ENCODE assay signal across 8 cellular contexts in the genomic region with DNA sequence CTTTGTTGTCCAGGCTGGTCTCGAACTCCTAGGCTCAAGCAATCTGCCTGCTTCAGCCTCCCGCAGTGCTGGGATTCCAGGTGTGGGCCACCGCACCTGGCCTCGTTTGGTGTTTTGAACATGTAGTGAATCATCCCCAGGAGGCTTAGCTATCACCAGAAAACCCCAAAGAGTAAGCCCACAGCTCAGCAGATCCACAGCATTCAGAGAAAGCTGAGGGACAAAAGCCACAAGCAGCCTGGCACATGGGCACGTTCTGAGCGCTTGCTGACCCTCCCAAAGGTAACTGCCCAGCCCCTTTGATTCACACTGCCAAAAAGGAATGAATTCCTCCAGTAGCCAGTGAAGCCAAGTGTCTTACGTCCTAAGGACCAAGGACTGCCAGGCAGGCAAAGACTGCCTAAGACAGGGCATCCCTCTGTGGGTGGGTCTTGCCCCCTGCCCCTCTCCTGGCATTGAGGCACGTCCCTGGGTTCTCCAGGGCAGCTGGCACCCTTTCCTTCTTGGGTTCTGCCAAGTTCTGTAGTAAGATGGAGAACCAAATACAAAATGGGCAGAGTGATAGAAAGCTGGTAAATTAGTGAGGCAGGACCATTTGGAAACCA. TPM values are rescaled to one million over a fixed set of nuclear protein-coding genes. Genes with fewer than 3 reads are reported as not detected.
A peak's percentile ranks its signal among the peaks of the same experiment; 100 is the strongest.
DNase-seq lines count a peak whose midpoint lies in the region; ATAC-seq and TF ChIP-seq lines count a peak whose summit lies in the region.

No MANE protein-coding gene starts in this region.

- POLR2A ChIA-PET in activated CD4-positive, alpha-beta T cell treated with anti-CD3 and anti-CD28 coated beads for 36 hours (lab: Charles Lee) = interaction anchor here (1.0 to 4.2 kb wide), 6 partner anchors 23 to 47 kb away, joined by 4 to 48 read pairs (median 6); no protein-coding TSS in a partner anchor

- WGBS in hepatocyte (ENCODE audit: low lambda C conversion rate, missing lambda C conversion rate) = 85% methylated on average over 8 of the region's 8 CpGs
- 38% methylated on average over 5 of the region's 8 CpGs for WGBS in suprapubic skin

- H3K4me1 ChIP-seq in hepatocyte (ENCODE audit: insufficient read depth) = peaks cover 43% of the 10 kb centered on the region
- peaks cover 65% of the 10 kb centered on the region for H3K4me1 ChIP-seq in suprapubic skin

- H3K4me3 ChIP-seq in hepatocyte (no peak overlapping the region), suprapubic skin (no peak overlapping the region)

- TF ChIP-seq POLR2A in suprapubic skin (IDR thresholded peaks at IDR 0.05) = no peak

- TF ChIP-seq EP300 in suprapubic skin (IDR thresholded peaks at IDR 0.05) = no peak

- ATAC-seq in activated CD4-positive, alpha-beta T cell treated with anti-CD3 and anti-CD28 coated beads for 36 hours = peak; percentile 12
- no peak for ATAC-seq in GM21737 (IDR thresholded peaks at IDR 0.05; ENCODE audit: unreplicated experiment)

- H3K27ac ChIP-seq in hepatocyte (peak overlapping the region; percentile 87), suprapubic skin (peak overlapping the region; percentile 89)

- H3K36me3 ChIP-seq in hepatocyte (replicated peaks; ENCODE audit: insufficient read depth, low read depth) (no peaks in the 10 kb centered on the region), suprapubic skin (no peaks in the 10 kb centered on the region)

- H3K27me3 ChIP-seq in hepatocyte (no peaks in the 10 kb centered on the region), suprapubic skin (no peaks in the 10 kb centered on the region)

- H3K9me3 Mint-ChIP-seq in activated CD4-positive, alpha-beta T cell treated with anti-CD3 and anti-CD28 coated beads for 36 hours (ENCODE audit: low read depth) = no peaks in the 10 kb centered on the region
- no peaks in the 10 kb centered on the region for H3K9me3 Mint-ChIP-seq in activated T-helper 1 cell treated with anti-CD3 and anti-CD28 coated beads, Interleukin-12 subunit alpha, Interleukin-12 subunit beta, Interleukin-2, Interleukin-4 antibody, amounts not matched to agents 30 ng/mL and 10 ng/mL and 1 ng/mL, durations not matched to agents 14 hours and 24 hours and 36 hours

- peak overlapping the region; percentile 50 for H3K4me2 ChIP-seq in hepatocyte

- no peaks in the 10 kb centered on the region for H3K9me2 ChIP-seq in hepatocyte (replicated peaks; ENCODE audit: insufficient read depth)

- DNase-seq in activated CD4-positive, alpha-beta T cell treated with anti-CD3 and anti-CD28 coated beads for 36 hours = peak; percentile 63
- DNase-seq in activated CD4-positive, alpha-beta T cell treated with anti-CD3 and anti-CD28 coated beads for 1 hour = no peak
- DNase-seq in activated T-helper 1 cell treated with anti-CD3 and anti-CD28 coated beads, Interleukin-12 subunit alpha, Interleukin-12 subunit beta, Interleukin-2, Interleukin-4 antibody, amounts not matched to agents 30 ng/mL and 10 ng/mL and 1 ng/mL, durations not matched to agents 14 hours and 24 hours and 36 hours (ENCODE audit: low spot score) = no peak
- DNase-seq in hepatocyte (ENCODE audit: low spot score) (no peak), suprapubic skin (ENCODE audit: low spot score in 2 of 2) (peak in 1 of 2 donors; percentile 57), NCI-H226 (no peak), C1 segment of cervical spinal cord (lab: John Stamatoyannopoulos, UW) (no peak)

- H3K9me3 ChIP-seq in hepatocyte (ENCODE audit: low read depth) (no peaks in the 10 kb centered on the region), suprapubic skin (no peaks in the 10 kb centered on the region)

- H3K79me2 ChIP-seq in hepatocyte = no peaks in the 10 kb centered on the region

- peak overlapping the region; percentile 98 for H3K27ac Mint-ChIP-seq in activated CD4-positive, alpha-beta T cell treated with anti-CD3 and anti-CD28 coated beads for 36 hours
- peak overlapping the region; percentile 95 for H3K27ac Mint-ChIP-seq in activated T-helper 1 cell treated with anti-CD3 and anti-CD28 coated beads, Interleukin-12 subunit alpha, Interleukin-12 subunit beta, Interleukin-2, Interleukin-4 antibody, amounts not matched to agents 30 ng/mL and 10 ng/mL and 1 ng/mL, durations not matched to agents 14 hours and 24 hours and 36 hours

- TF ChIP-seq CTCF in hepatocyte (IDR thresholded peaks at IDR 0.05; ENCODE audit: poor library complexity) (no peak), suprapubic skin (IDR thresholded peaks at IDR 0.05) (no peak)

- CTCF ChIA-PET in activated CD4-positive, alpha-beta T cell treated with anti-CD3 and anti-CD28 coated beads for 36 hours (lab: Charles Lee) = interaction anchor here (0.7 to 3.1 kb wide), 6 partner anchors 22 to 111 kb away, joined by 4 to 21 read pairs (median 12); no protein-coding TSS in a partner anchor

- H2AFZ ChIP-seq in hepatocyte = no peak overlapping the region

- intact Hi-C loops in activated CD4-positive, alpha-beta T cell treated with anti-CD3 and anti-CD28 coated beads for 36 hours (cut with DNase I, micrococcal nuclease) = loop anchor here (5.0 to 10.0 kb wide), 3 partner anchors 121 to 726 kb away; no protein-coding TSS in a partner anchor
- intact Hi-C loops in activated T-helper 1 cell treated with anti-CD3 and anti-CD28 coated beads, Interleukin-12 subunit alpha, Interleukin-12 subunit beta, Interleukin-2, Interleukin-4 antibody, amounts not matched to agents 30 ng/mL and 10 ng/mL and 1 ng/mL, durations not matched to agents 14 hours and 24 hours and 36 hours (cut with micrococcal nuclease) = loop anchor here (10.0 kb wide), 1 partner anchor 276 kb away; the partner anchor contains the start of gene ZNF236

- H3K4me3 Mint-ChIP-seq in activated CD4-positive, alpha-beta T cell treated with anti-CD3 and anti-CD28 coated beads for 36 hours = peak overlapping the region; percentile 60
- H3K4me3 Mint-ChIP-seq in activated T-helper 1 cell treated with anti-CD3 and anti-CD28 coated beads, Interleukin-12 subunit alpha, Interleukin-12 subunit beta, Interleukin-2, Interleukin-4 antibody, amounts not matched to agents 30 ng/mL and 10 ng/mL and 1 ng/mL, durations not matched to agents 14 hours and 24 hours and 36 hours = peak overlapping the region; percentile 83

- no peaks in the 10 kb centered on the region for H3K27me3 Mint-ChIP-seq in activated CD4-positive, alpha-beta T cell treated with anti-CD3 and anti-CD28 coated beads for 36 hours
- H3K27me3 Mint-ChIP-seq in activated T-helper 1 cell treated with anti-CD3 and anti-CD28 coated beads, Interleukin-12 subunit alpha, Interleukin-12 subunit beta, Interleukin-2, Interleukin-4 antibody, amounts not matched to agents 30 ng/mL and 10 ng/mL and 1 ng/mL, durations not matched to agents 14 hours and 24 hours and 36 hours (ENCODE audit: insufficient read depth) = no peaks in the 10 kb centered on the region

- H4K20me1 ChIP-seq in hepatocyte (ENCODE audit: insufficient read depth, poor library complexity, severe bottlenecking) = no peaks in the 10 kb centered on the region

- H3K4me1 Mint-ChIP-seq in activated CD4-positive, alpha-beta T cell treated with anti-CD3 and anti-CD28 coated beads for 36 hours = peaks cover 90% of the 10 kb centered on the region
- H3K4me1 Mint-ChIP-seq in activated T-helper 1 cell treated with anti-CD3 and anti-CD28 coated beads, Interleukin-12 subunit alpha, Interleukin-12 subunit beta, Interleukin-2, Interleukin-4 antibody, amounts not matched to agents 30 ng/mL and 10 ng/mL and 1 ng/mL, durations not matched to agents 14 hours and 24 hours and 36 hours (ENCODE audit: low read depth) = peaks cover 96% of the 10 kb centered on the region

- H3K36me3 Mint-ChIP-seq in activated CD4-positive, alpha-beta T cell treated with anti-CD3 and anti-CD28 coated beads for 36 hours (ENCODE audit: low read depth) = peaks cover 57% of the 10 kb centered on the region
- H3K36me3 Mint-ChIP-seq in activated T-helper 1 cell treated with anti-CD3 and anti-CD28 coated beads, Interleukin-12 subunit alpha, Interleukin-12 subunit beta, Interleukin-2, Interleukin-4 antibody, amounts not matched to agents 30 ng/mL and 10 ng/mL and 1 ng/mL, durations not matched to agents 14 hours and 24 hours and 36 hours (ENCODE audit: low read depth) = peaks cover 49% of the 10 kb centered on the region

RNA-seq across cellular contexts. Expression of gene MBP, which starts 31.7 kb away (rescaled TPM):
- total RNA-seq in activated CD4-positive, alpha-beta T cell treated with anti-CD3 and anti-CD28 coated beads for 36 hours = 10 to 100 TPM; 47.0 to 65.7 TPM
- total RNA-seq in activated T-helper 1 cell treated with anti-CD3 and anti-CD28 coated beads, Interleukin-12 subunit alpha, Interleukin-12 subunit beta, Interleukin-2, Interleukin-4 antibody, amounts not matched to agents 30 ng/mL and 10 ng/mL and 1 ng/mL, durations not matched to agents 14 hours and 24 hours and 36 hours = 57.3 and 63.6 TPM in 2 replicates
- 21.0 and 22.1 TPM in 2 replicates for total RNA-seq in hepatocyte
- polyA plus RNA-seq in hepatocyte = 21.0 and 21.6 TPM in 2 replicates
- 100 to 1,000 TPM in 1 of 4 donors, 10 to 100 TPM in 3; 37.0 to 100 (median 69.3) TPM for total RNA-seq in suprapubic skin
